Comparison of ENCODE assay signal across 8 cellular contexts in the genomic region with DNA sequence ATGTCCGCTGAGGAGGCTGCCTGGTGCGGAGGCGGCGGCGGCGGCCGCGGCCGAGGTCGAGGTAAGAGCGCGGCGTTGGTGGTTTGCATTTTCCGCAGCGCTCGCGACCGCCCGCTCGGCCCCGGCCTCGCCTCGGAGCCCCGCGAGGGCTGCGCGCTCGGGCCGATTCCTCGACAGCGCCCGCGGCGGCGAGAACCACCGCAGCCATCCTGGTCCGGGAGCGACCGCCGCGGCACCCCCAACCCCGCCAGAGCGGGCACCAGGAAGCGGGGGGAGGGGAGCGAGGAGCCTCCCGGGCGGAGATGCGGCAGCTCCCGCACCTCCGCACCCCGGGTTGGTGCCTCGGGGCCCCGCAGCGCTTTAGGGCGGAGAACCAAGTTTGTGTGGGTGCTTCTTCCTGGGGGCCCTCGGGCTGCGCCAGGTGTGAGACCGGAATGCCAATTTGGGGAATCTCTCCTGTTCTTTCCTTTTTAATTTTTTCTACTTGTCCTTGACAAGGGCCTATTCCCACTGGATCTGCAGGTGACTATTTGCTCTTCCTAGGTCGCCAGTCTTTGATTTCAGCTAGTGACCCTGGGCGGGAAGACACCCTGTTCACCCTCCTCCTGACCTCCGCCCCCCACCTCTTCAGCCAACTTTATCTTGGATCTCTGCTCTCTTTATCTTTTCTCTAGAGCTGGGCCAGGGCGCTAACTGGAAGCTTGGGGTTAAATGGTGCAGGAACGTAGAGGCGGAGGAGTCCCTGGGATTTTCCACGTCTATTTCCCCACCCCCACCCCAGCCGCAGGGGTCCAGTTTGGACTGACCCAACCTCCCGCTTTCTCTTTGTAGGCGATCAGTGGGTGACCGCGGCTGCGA. TPM values are rescaled to one million over a fixed set of nuclear protein-coding genes. Genes with fewer than 3 reads are reported as not detected.
A peak's percentile ranks its signal among the peaks of the same experiment; 100 is the strongest.
DNase-seq lines count a peak whose midpoint lies in the region; FAIRE-seq and TF ChIP-seq lines count a peak whose summit lies in the region.

A gene with protein sequence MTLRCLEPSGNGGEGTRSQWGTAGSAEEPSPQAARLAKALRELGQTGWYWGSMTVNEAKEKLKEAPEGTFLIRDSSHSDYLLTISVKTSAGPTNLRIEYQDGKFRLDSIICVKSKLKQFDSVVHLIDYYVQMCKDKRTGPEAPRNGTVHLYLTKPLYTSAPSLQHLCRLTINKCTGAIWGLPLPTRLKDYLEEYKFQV (plus strand): TSS at position 822 of the 858 bp plus-strand sequence. CDS start 223 bp downstream, outside the sequence.

- H3K4me3 ChIP-seq in GM12875 (ENCODE audit: low read depth, low read length) (peak within 1 kb of the TSS; percentile 93), WERI-Rb-1 (ENCODE audit: low read depth, low read length) (peak within 1 kb of the TSS; percentile 74), ectodermal cell (ENCODE audit: insufficient read depth, low read depth, low read length) (peak within 1 kb of the TSS; percentile 69), mesenchymal stem cell (ENCODE audit: insufficient read depth in 1 of 2, low read depth in 1 of 2, low read length in 2 of 2) (peak within 1 kb of the TSS; percentile 63 to 93), stomach (peak within 1 kb of the TSS; percentile 62 to 84 (median 72))

- H2BK12ac ChIP-seq in mesenchymal stem cell (ENCODE audit: low read length in 2 of 2): no peak within 1 kb of the TSS

- no peaks in the 10 kb centered on the region for H3K9me3 ChIP-seq in WERI-Rb-1 (ENCODE audit: severe bottlenecking)
- H3K9me3 ChIP-seq in ectodermal cell (ENCODE audit: control insufficient read depth, low read length): no peaks in the 10 kb centered on the region
- no peaks in the 10 kb centered on the region for H3K9me3 ChIP-seq in mesenchymal stem cell (ENCODE audit: control insufficient read depth, low read length)
- no peaks in the 10 kb centered on the region for H3K9me3 ChIP-seq in stomach

- H3K79me1 ChIP-seq in mesenchymal stem cell (replicated peaks; ENCODE audit: low read length, poor library complexity, severe bottlenecking): peaks cover 2% of the 10 kb centered on the region

- peak within 1 kb of the TSS; percentile 81 for H3K4me2 ChIP-seq in mesenchymal stem cell (ENCODE audit: low read length, poor library complexity, severe bottlenecking)

- H3K36me3 ChIP-seq in WERI-Rb-1 (peaks cover 16% of the 10 kb centered on the region), ectodermal cell (ENCODE audit: control insufficient read depth, insufficient read depth, low read length) (no peaks in the 10 kb centered on the region), mesenchymal stem cell (ENCODE audit: control insufficient read depth in 1 of 2, insufficient read depth in 2 of 2, low read depth in 1 of 2, low read length in 2 of 2) (peaks cover 0 to 11% of the 10 kb centered on the region in 2 experiments), stomach (peaks cover 6 to 22% (median 18%) of the 10 kb centered on the region in 4 donors)

- no peaks in the 10 kb centered on the region for H3K27me3 ChIP-seq in WERI-Rb-1 (ENCODE audit: insufficient read depth, low read depth, severe bottlenecking)
- peaks cover 70% of the 10 kb centered on the region for H3K27me3 ChIP-seq in ectodermal cell (ENCODE audit: control insufficient read depth, insufficient read depth, low read length, poor library complexity, severe bottlenecking)
- peaks cover 0 to 15% of the 10 kb centered on the region in 2 experiments for H3K27me3 ChIP-seq in mesenchymal stem cell (ENCODE audit: control insufficient read depth in 1 of 2, insufficient read depth in 1 of 2, low read length in 2 of 2)
- peaks cover 0 to 24% (median 0%) of the 10 kb centered on the region in 3 donors for H3K27me3 ChIP-seq in stomach

- no peak within 1 kb of the TSS for H3K14ac ChIP-seq in mesenchymal stem cell (ENCODE audit: low read length in 2 of 2)

- H3K23ac ChIP-seq in mesenchymal stem cell (ENCODE audit: low read length in 2 of 2): peak within 1 kb of the TSS; percentile 34 to 85

- no peak within 1 kb of the TSS for H2AK5ac ChIP-seq in mesenchymal stem cell (ENCODE audit: low read length, severe bottlenecking)

- 0% methylated on average over 70 to 71 of the region's 71 CpGs for WGBS in ectodermal cell, 2 experiments
- WGBS in mesenchymal stem cell: under 1% methylated on average over 50 of the region's 71 CpGs
- WGBS in stomach, 5 donors: 0 to 2% (median 1%) methylated on average over 18 to 71 of the region's 71 CpGs

- H2AFZ ChIP-seq in mesenchymal stem cell (ENCODE audit: low read depth, low read length): no peak within 1 kb of the TSS

- H2BK5ac ChIP-seq in mesenchymal stem cell (ENCODE audit: low read depth, low read length, poor library complexity, severe bottlenecking): no peak within 1 kb of the TSS

- DNase-seq in HuH-7.5 (ENCODE audit: low spot score) (peak; percentile 28), WERI-Rb-1 (peak; percentile 56), mesenchymal stem cell (peak; percentile 38), stomach (peak; percentile 31), GM12892 (ENCODE audit: insufficient read length) (no peak), dedifferentiated amniotic fluid mesenchymal stem cell (ENCODE audit: extremely low spot score) (no peak)

- TF ChIP-seq CTCF in GM12875 (IDR thresholded peaks at IDR 0.05; ENCODE audit: borderline replicate concordance, insufficient read depth, low read depth, low read length) (no peak), WERI-Rb-1 (IDR thresholded peaks at IDR 0.05; ENCODE audit: low read depth, low read length) (no peak), stomach (IDR thresholded peaks at IDR 0.05) (no peak)

- H2BK15ac ChIP-seq in mesenchymal stem cell (ENCODE audit: low read depth, poor library complexity, severe bottlenecking): no peak within 1 kb of the TSS

- H3K4me1 ChIP-seq in ectodermal cell (ENCODE audit: control insufficient read depth, insufficient read depth, low read length): peaks cover 20% of the 10 kb centered on the region
- peaks cover 32% of the 10 kb centered on the region for H3K4me1 ChIP-seq in mesenchymal stem cell (ENCODE audit: control insufficient read depth, insufficient read depth, low read depth, low read length)
- peaks cover 10 to 55% (median 41%) of the 10 kb centered on the region in 4 donors for H3K4me1 ChIP-seq in stomach

- TF ChIP-seq POLR2A in stomach (IDR thresholded peaks at IDR 0.05): no peak
- TF ChIP-seq POLR2A in GM12892 (IDR thresholded peaks at IDR 0.05; ENCODE audit: low read depth, low read length): no peak

- H3K27ac ChIP-seq in WERI-Rb-1: peak within 1 kb of the TSS; percentile 95
- no peak within 1 kb of the TSS for H3K27ac ChIP-seq in ectodermal cell (ENCODE audit: insufficient read depth, low read depth, low read length, poor library complexity, severe bottlenecking)
- no peak within 1 kb of the TSS for H3K27ac ChIP-seq in mesenchymal stem cell (ENCODE audit: low read length, poor library complexity, severe bottlenecking)
- peak within 1 kb of the TSS; percentile 89 to 98 (median 97) for H3K27ac ChIP-seq in stomach

- H2BK120ac ChIP-seq in mesenchymal stem cell (ENCODE audit: low read depth, low read length): peak within 1 kb of the TSS; percentile 46

- H3K4ac ChIP-seq in mesenchymal stem cell (ENCODE audit: low read depth in 1 of 2, low read length in 2 of 2): no peak within 1 kb of the TSS

- H3K9ac ChIP-seq in mesenchymal stem cell (ENCODE audit: low read length): peak within 1 kb of the TSS; percentile 84

- no peak within 1 kb of the TSS for H4K91ac ChIP-seq in mesenchymal stem cell (ENCODE audit: low read length)

- TF ChIP-seq EP300 in stomach (IDR thresholded peaks at IDR 0.05): no peak

- FAIRE-seq in GM12892 (lab: Jason Lieb, UNC): no peak

- H3K18ac ChIP-seq in mesenchymal stem cell (ENCODE audit: low read depth in 1 of 2, low read length in 2 of 2): peak within 1 kb of the TSS in 1 of 2 experiments; percentile 43

- intact Hi-C loops in stomach (cut with DNase I; ENCODE audit: low total_unique reads): loop anchor here (5.0 kb wide), 1 partner anchor 170 kb away; no protein-coding TSS in a partner anchor

- H4K8ac ChIP-seq in mesenchymal stem cell (ENCODE audit: low read length): no peak within 1 kb of the TSS

RNA-seq across cellular contexts. Expression of the gene that starts here (rescaled TPM):
- 2.8 TPM for polyA plus RNA-seq in ectodermal cell (2013, experiment 1 of 4)
- polyA plus RNA-seq in ectodermal cell (2013, experiment 2 of 4): 4.5 TPM
- 5.2 TPM for polyA plus RNA-seq in ectodermal cell (2013, experiment 3 of 4)
- polyA plus RNA-seq in ectodermal cell (2013, experiment 4 of 4): 6.6 TPM
- polyA plus RNA-seq in mesenchymal stem cell (2013, experiment 1 of 2): 3.9 TPM
- 3.0 TPM for polyA plus RNA-seq in mesenchymal stem cell (2013, experiment 2 of 2)
- total RNA-seq in stomach: 100 to 1,000 TPM in 1 of 5 donors, 10 to 100 TPM in 4; 42.0 to 111 (median 71.3) TPM
- 10 to 100 TPM; 13.5 to 55.8 (median 25.5) TPM for polyA plus RNA-seq in stomach
- polyA plus RNA-seq in GM12892 (2012; ENCODE audit: missing spikeins): 7.1 TPM

Comparison
In these comparisons a context has a peak if more than half of its experiments do, and no peak if none do; other contexts are left out.
1. DNase-seq: peak in HuH-7.5 (single experiment), WERI-Rb-1 (single experiment), mesenchymal stem cell (single experiment) and stomach (single experiment); none in GM12892 (single experiment) and dedifferentiated amniotic fluid mesenchymal stem cell (single experiment).
2. H3K27ac ChIP-seq: peak in WERI-Rb-1 (single experiment) and stomach (5 of 5); none in ectodermal cell (single experiment) and mesenchymal stem cell (single experiment).
3. Peak in every context shown above with its lines, with median percentiles within 50 percentile points of each other: H3K4me3 ChIP-seq.